In genomic region chr16:7440886-7441400, GRCh38 we compare ENCODE assay signal across 18 cellular contexts.
"Had no signal": no experiment of that assay in that cellular context is flagged by ENCODE, and none has a peak within 500 bp of the region (broad histone marks: within the 10 kb centered on the region; RNA-seq: fewer than 3 reads in every experiment).

No MANE protein-coding gene starts in this region.

- H3K27ac Mint-ChIP-seq: immature natural killer cell; memory B cell; natural killer cell treated with Interleukin-12 subunit alpha and Interleukin-12 subunit beta and Interleukin-15 and Interleukin-18, amount 100 ng/mL, for 72 hours had no signal

- H3K27me3 ChIP-seq: heart right ventricle, neutrophil, right atrium auricular region, sigmoid colon had no signal

- H3K9me3 ChIP-seq: heart right ventricle, left ventricle myocardium inferior, lower lobe of right lung, neutrophil, right atrium auricular region had no signal

- H3K4me3 Mint-ChIP-seq: immature natural killer cell; memory B cell; natural killer cell treated with Interleukin-12 subunit alpha and Interleukin-12 subunit beta and Interleukin-15 and Interleukin-18, amount 100 ng/mL, for 72 hours had no signal

- H3K4me1 Mint-ChIP-seq: immature natural killer cell, memory B cell had no signal

- H3K27ac ChIP-seq: dorsolateral prefrontal cortex, heart right ventricle, left ventricle myocardium inferior, lower lobe of right lung, neutrophil, right atrium auricular region, sigmoid colon, skin epidermis had no signal

- DNase-seq: cortex of kidney; effector CD8-positive, alpha-beta T cell; heart right ventricle; hypothalamus; immature natural killer cell; left ventricle myocardium inferior; lower lobe of right lung; midbrain; sigmoid colon; stimulated activated naive CD4-positive, alpha-beta T cell; trophoblast cell had no signal

- H3K36me3 Mint-ChIP-seq: immature natural killer cell; memory B cell; natural killer cell treated with Interleukin-12 subunit alpha and Interleukin-12 subunit beta and Interleukin-15 and Interleukin-18, amount 100 ng/mL, for 72 hours had no signal

- H3K27me3 Mint-ChIP-seq: memory B cell; natural killer cell treated with Interleukin-12 subunit alpha and Interleukin-12 subunit beta and Interleukin-15 and Interleukin-18, amount 100 ng/mL, for 72 hours had no signal

- H3K4me1 ChIP-seq: lower lobe of right lung, right atrium auricular region, sigmoid colon had no signal

- ATAC-seq: esophagus mucosa; heart right ventricle; lower lobe of right lung; natural killer cell treated with Interleukin-12 subunit alpha and Interleukin-12 subunit beta and Interleukin-15 and Interleukin-18, amount 100 ng/mL, for 72 hours had no signal
